In genomic region chr9:105157178-105157583, GRCh38 we compare ENCODE assay signal across 8 cellular contexts.
DNase-seq lines count a peak whose midpoint lies in the region; ATAC-seq and TF ChIP-seq lines count a peak whose summit lies in the region.

No MANE protein-coding gene starts in this region.

- H3K4me1 Mint-ChIP-seq in CD4-positive, alpha-beta T cell (ENCODE audit: low read depth) = peaks cover 34% of the 10 kb centered on the region

- H3K9me3 Mint-ChIP-seq in CD4-positive, alpha-beta T cell = no peaks in the 10 kb centered on the region

- no peak overlapping the region for H3K27ac ChIP-seq in CD4-positive, alpha-beta T cell (ENCODE audit: low read depth, low read length)

- no peak overlapping the region for H3K27ac Mint-ChIP-seq in CD4-positive, alpha-beta T cell

- H3K27me3 ChIP-seq in CD4-positive, alpha-beta T cell (ENCODE audit: control insufficient read depth, insufficient read depth, low read length) = no peaks in the 10 kb centered on the region

- H3K27me3 Mint-ChIP-seq in CD4-positive, alpha-beta T cell = no peaks in the 10 kb centered on the region

- no peak overlapping the region for H3K4me3 Mint-ChIP-seq in CD4-positive, alpha-beta T cell

- DNase-seq in CD4-positive, alpha-beta T cell = peak in 4 of 10 experiments; percentile 1 to 35 (median 13)
- DNase-seq in NCI-H524 (lab: John Stamatoyannopoulos, UW) (peak; percentile 49 to 83), amniotic epithelial cell (ENCODE audit: low read depth) (peak; percentile 87), cardiac septum (ENCODE audit: low spot score) (peak; percentile 76), posterior cingulate gyrus (peak in 9 of 10 donors; percentile 16 to 91 (median 44)), NK-92 (lab: John Stamatoyannopoulos, UW; ENCODE audit: unreplicated experiment) (no peak)

- intact Hi-C loops in CD4-positive, alpha-beta T cell (cut with DNase I, micrococcal nuclease) = loop anchor here (1.0 to 10.0 kb wide), 7 partner anchors 28 to 294 kb away; no protein-coding TSS in a partner anchor
- intact Hi-C loops in cardiac septum (cut with DNase I) = loop anchor here (2.0 to 5.0 kb wide), 3 partner anchors 165 to 292 kb away; no protein-coding TSS in a partner anchor
- intact Hi-C loops in posterior cingulate gyrus (cut with DNase I) = loop anchor here (2.0 to 5.0 kb wide), 5 partner anchors 165 to 376 kb away; no protein-coding TSS in a partner anchor

- POLR2A ChIA-PET in CD4-positive, alpha-beta T cell (lab: Charles Lee) = no interaction called here

- no peaks in the 10 kb centered on the region for H3K9me3 ChIP-seq in CD4-positive, alpha-beta T cell (ENCODE audit: control insufficient read depth, low read length)

- peak; percentile 80 for ATAC-seq in CD4-positive, alpha-beta T cell (ENCODE audit: poor library complexity)
- ATAC-seq in GM18517 (IDR thresholded peaks at IDR 0.05; ENCODE audit: unreplicated experiment) = peak; percentile 69
- peak; percentile 63 for ATAC-seq in HG03097 (IDR thresholded peaks at IDR 0.05; ENCODE audit: low FRiP score, unreplicated experiment)

- H3K36me3 Mint-ChIP-seq in CD4-positive, alpha-beta T cell (ENCODE audit: low read depth) = no peaks in the 10 kb centered on the region

- CTCF ChIA-PET in CD4-positive, alpha-beta T cell (lab: Charles Lee) = interaction anchor here (1.6 kb wide), 1 partner anchor 29 kb away, joined by 3 read pairs; no protein-coding TSS in a partner anchor

- peak; percentile 72 for TF ChIP-seq CTCF in CD4-positive, alpha-beta T cell (IDR thresholded peaks at IDR 0.05)
